In the genomic region with DNA sequence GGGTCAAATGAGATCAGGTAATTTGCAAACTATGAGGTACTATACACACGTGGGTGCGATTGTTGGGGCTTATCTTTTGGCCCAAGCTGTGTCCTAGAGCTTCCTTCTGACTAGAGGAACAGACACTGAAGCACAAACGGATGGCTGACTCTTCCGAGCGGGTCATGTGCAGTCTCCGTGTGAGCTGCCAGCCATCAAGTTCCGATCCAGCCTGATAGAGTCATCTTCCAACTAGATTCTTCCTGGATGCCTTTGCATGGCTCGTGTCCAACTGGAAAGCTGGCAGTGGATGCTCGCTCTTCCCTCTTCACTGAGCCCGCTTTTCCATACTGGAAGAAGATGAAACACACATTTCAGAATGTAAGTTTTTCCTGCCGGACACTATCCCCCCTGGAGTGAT, we compare ENCODE assay signal across 20 cellular contexts.
DNase-seq lines count a peak whose midpoint lies in the region; ATAC-seq and TF ChIP-seq lines count a peak whose summit lies in the region.
"Had no signal": no experiment of that assay in that cellular context is flagged by ENCODE, and none has a peak within 500 bp of the region (broad histone marks: within the 10 kb centered on the region; RNA-seq: fewer than 3 reads in every experiment).

No MANE protein-coding gene starts in this region.

- no peak overlapping the region for H3K23ac ChIP-seq in neuronal stem cell (ENCODE audit: low read depth, low read length, poor library complexity)

- no peak overlapping the region for H3K18ac ChIP-seq in neuronal stem cell (ENCODE audit: low read length)

- no peak overlapping the region for H3K4ac ChIP-seq in neuronal stem cell (ENCODE audit: low read length)

- peaks cover 2% of the 10 kb centered on the region for H3K27me3 Mint-ChIP-seq in activated CD8-positive, alpha-beta T cell treated with anti-CD3 and anti-CD28 coated beads, Interleukin-2, amount 10 ng/mL, durations not matched to agents 7 days and 5 days (ENCODE audit: low read depth)
- H3K27me3 Mint-ChIP-seq: CD4-positive, alpha-beta T cell had no signal

- no peaks in the 10 kb centered on the region for H4K20me1 ChIP-seq in Loucy (ENCODE audit: insufficient read depth, low read length, poor library complexity, severe bottlenecking)

- POLR2A ChIA-PET in activated CD8-positive, alpha-beta T cell treated with anti-CD3 and anti-CD28 coated beads, Interleukin-2, amount 10 ng/mL, durations not matched to agents 7 days and 5 days (lab: Charles Lee), result interaction anchor here (2.5 kb wide), 1 partner anchor 18 kb away, joined by 10 read pairs; no protein-coding TSS in a partner anchor

- DNase-seq in AG08395 (ENCODE audit: low spot score), result peak; percentile 57
- peak; percentile 51 for DNase-seq in cerebellum (ENCODE audit: low spot score)
- no peak for DNase-seq in neuronal stem cell (ENCODE audit: low spot score)
- DNase-seq in NK-92 treated with Interleukin-12 subunit alpha and Interleukin-12 subunit beta, amount 100 ng/mL, for 24 hours (lab: John Stamatoyannopoulos, UW), result no peak
- no peak for DNase-seq in activated CD8-positive, alpha-beta T cell treated with anti-CD3 and anti-CD28 coated beads, Interleukin-2, amount 10 ng/mL, durations not matched to agents 7 days and 5 days

- no peak for ATAC-seq in activated CD8-positive, alpha-beta T cell treated with anti-CD3 and anti-CD28 coated beads, Interleukin-2, amount 10 ng/mL, durations not matched to agents 7 days and 5 days
- ATAC-seq in HG03460 (IDR thresholded peaks at IDR 0.05; ENCODE audit: unreplicated experiment) (no peak), GM21367 (IDR thresholded peaks at IDR 0.05; ENCODE audit: unreplicated experiment) (no peak)

- no peak overlapping the region for H4K91ac ChIP-seq in neuronal stem cell (ENCODE audit: low read depth, low read length, poor library complexity)

- H3K27ac ChIP-seq in neuronal stem cell (replicated peaks; ENCODE audit: low read length), result no peak overlapping the region
- H3K27ac ChIP-seq: ascending aorta, colonic mucosa, skin epidermis, suprapubic skin had no signal

- no peaks in the 10 kb centered on the region for H3K79me2 ChIP-seq in Loucy (ENCODE audit: insufficient read depth, low read length)

- H2BK120ac ChIP-seq in neuronal stem cell (ENCODE audit: low read depth, low read length), result no peak overlapping the region

- no peaks in the 10 kb centered on the region for H3K9me3 ChIP-seq in Loucy (ENCODE audit: insufficient read depth, low read depth, low read length)
- H3K9me3 ChIP-seq in neuronal stem cell (replicated peaks in 1 of 2; ENCODE audit: control insufficient read depth in 2 of 2, insufficient read depth in 1 of 2, low read depth in 1 of 2, low read length in 2 of 2), result no peaks in the 10 kb centered on the region
- H3K9me3 ChIP-seq: ascending aorta, colonic mucosa, HAP-1, suprapubic skin, upper lobe of left lung had no signal

- no peaks in the 10 kb centered on the region for H3K36me3 Mint-ChIP-seq in activated CD8-positive, alpha-beta T cell treated with anti-CD3 and anti-CD28 coated beads, Interleukin-2, amount 10 ng/mL, durations not matched to agents 7 days and 5 days (ENCODE audit: low read depth)
- H3K36me3 Mint-ChIP-seq: activated naive CD8-positive, alpha-beta T cell treated with anti-CD3 and anti-CD28 coated beads, Interleukin-2, amount 10 ng/mL, durations not matched to agents 7 days and 5 days had no signal

- no CpG with 5 or more reads among the region's 11 CpGs for WGBS in neuronal stem cell (ENCODE audit: extremely low coverage in 2 of 2, insufficient read length in 2 of 2, insufficient replicate concordance in 1 of 2), 2 donors

- H3K4me2 ChIP-seq in Loucy (ENCODE audit: low read depth, low read length, poor library complexity, severe bottlenecking), result no peak overlapping the region
- no peak overlapping the region for H3K4me2 ChIP-seq in neuronal stem cell (ENCODE audit: insufficient read depth, low read length, poor library complexity, severe bottlenecking)

- no peaks in the 10 kb centered on the region for H3K9me2 ChIP-seq in Loucy (replicated peaks; ENCODE audit: low read depth, low read length)

- no peak overlapping the region for H4K8ac ChIP-seq in neuronal stem cell (ENCODE audit: low read depth, low read length)

- H2BK5ac ChIP-seq in neuronal stem cell (ENCODE audit: low read length), result no peak overlapping the region

- no peak for TF ChIP-seq CTCF in Loucy (conservative IDR thresholded peaks at IDR 0.05; ENCODE audit: low read length)

- H3K4me3 Mint-ChIP-seq in activated CD8-positive, alpha-beta T cell treated with anti-CD3 and anti-CD28 coated beads, Interleukin-2, amount 10 ng/mL, durations not matched to agents 7 days and 5 days, result no peak overlapping the region
- H3K4me3 Mint-ChIP-seq: activated CD4-positive, alpha-beta T cell treated with anti-CD3 and anti-CD28 coated beads, Interleukin-2, amount 10 ng/mL, durations not matched to agents 7 days and 5 days; activated naive CD8-positive, alpha-beta T cell treated with anti-CD3 and anti-CD28 coated beads, Interleukin-2, amount 10 ng/mL, durations not matched to agents 7 days and 5 days; activated T-cell treated with anti-CD3 and anti-CD28 coated beads, Interleukin-2, amount 50 U/mL, for 4 hours; CD4-positive, alpha-beta T cell; T-helper 2 cell treated with Interferon-gamma antibody and Interleukin-4, amounts not matched to agents 5 μg/mL and 100 μg/mL, for 36 hours had no signal

- H3K9ac ChIP-seq in Loucy (ENCODE audit: low read depth, low read length, poor library complexity, severe bottlenecking), result no peak overlapping the region
- no peak overlapping the region for H3K9ac ChIP-seq in neuronal stem cell (ENCODE audit: low read depth, low read length, poor library complexity)

- H3K4me1 Mint-ChIP-seq in activated CD8-positive, alpha-beta T cell treated with anti-CD3 and anti-CD28 coated beads, Interleukin-2, amount 10 ng/mL, durations not matched to agents 7 days and 5 days (ENCODE audit: low read depth), result peaks cover 24% of the 10 kb centered on the region

- H3K27me3 ChIP-seq in Loucy (ENCODE audit: insufficient read depth, low read length, poor library complexity, severe bottlenecking), result no peaks in the 10 kb centered on the region
- peaks cover 0 to 7% (median 2%) of the 10 kb centered on the region in 3 experiments for H3K27me3 ChIP-seq in neuronal stem cell (ENCODE audit: control insufficient read depth in 3 of 3, insufficient read depth in 3 of 3, low read depth in 1 of 3, low read length in 3 of 3)
- H3K27me3 ChIP-seq: ascending aorta, colonic mucosa, upper lobe of left lung had no signal

- H3K14ac ChIP-seq in neuronal stem cell (ENCODE audit: low read length), result no peak overlapping the region

- no peaks in the 10 kb centered on the region for H3K79me1 ChIP-seq in neuronal stem cell (ENCODE audit: low read depth, low read length)

- H3K27ac Mint-ChIP-seq in activated CD8-positive, alpha-beta T cell treated with anti-CD3 and anti-CD28 coated beads, Interleukin-2, amount 10 ng/mL, durations not matched to agents 7 days and 5 days, result no peak overlapping the region
- H3K27ac Mint-ChIP-seq: T-helper 2 cell treated with Interferon-gamma antibody and Interleukin-4, amounts not matched to agents 5 μg/mL and 100 μg/mL, for 36 hours had no signal

- H3K4me3 ChIP-seq in Loucy (ENCODE audit: low read length, poor library complexity, severe bottlenecking) (no peak overlapping the region), neuronal stem cell (ENCODE audit: low read length in 2 of 2) (no peak overlapping the region)
- H3K4me3 ChIP-seq: ascending aorta, colonic mucosa, HAP-1, skin epidermis, suprapubic skin had no signal

- peak overlapping the region; percentile 96 for H2AFZ ChIP-seq in Loucy (ENCODE audit: low read length)
- H2AFZ ChIP-seq in neuronal stem cell (ENCODE audit: low read length), result peak overlapping the region; percentile 92

- no peak overlapping the region for H2BK12ac ChIP-seq in neuronal stem cell (ENCODE audit: low read length)

- no peak overlapping the region for H2BK15ac ChIP-seq in neuronal stem cell (ENCODE audit: low read length)

- no peaks in the 10 kb centered on the region for H3K36me3 ChIP-seq in Loucy (ENCODE audit: insufficient read depth, low read length)
- H3K36me3 ChIP-seq in neuronal stem cell (replicated peaks in 1 of 2; ENCODE audit: control insufficient read depth in 2 of 2, insufficient read depth in 2 of 2, low read length in 2 of 2), result no peaks in the 10 kb centered on the region
- H3K36me3 ChIP-seq: ascending aorta, colonic mucosa, HAP-1, suprapubic skin, upper lobe of left lung had no signal

- H3F3A ChIP-seq in Loucy (ENCODE audit: low read depth), result no peaks in the 10 kb centered on the region

- no peaks in the 10 kb centered on the region for H3K9me3 Mint-ChIP-seq in activated CD8-positive, alpha-beta T cell treated with anti-CD3 and anti-CD28 coated beads, Interleukin-2, amount 10 ng/mL, durations not matched to agents 7 days and 5 days (ENCODE audit: insufficient read depth)
- H3K9me3 Mint-ChIP-seq: activated B cell treated with CpG ODN at 0.5 μM for 24 hours; activated CD4-positive, alpha-beta T cell treated with anti-CD3 and anti-CD28 coated beads, Interleukin-2, amount 10 ng/mL, durations not matched to agents 7 days and 5 days; activated naive CD8-positive, alpha-beta T cell treated with anti-CD3 and anti-CD28 coated beads, Interleukin-2, amount 10 ng/mL, durations not matched to agents 7 days and 5 days; activated T-cell treated with anti-CD3 and anti-CD28 coated beads, Interleukin-2, amount 50 U/mL, for 4 hours; CD4-positive, alpha-beta T cell; T-helper 2 cell treated with Interferon-gamma antibody and Interleukin-4, amounts not matched to agents 5 μg/mL and 100 μg/mL, for 36 hours had no signal

- CTCF ChIA-PET in activated CD8-positive, alpha-beta T cell treated with anti-CD3 and anti-CD28 coated beads, Interleukin-2, amount 10 ng/mL, durations not matched to agents 7 days and 5 days (lab: Charles Lee), result interaction anchor here (0.6 to 7.0 kb wide), 19 partner anchors 9 to 383 kb away, joined by 3 to 54 read pairs (median 4); no protein-coding TSS in a partner anchor

- peaks cover 8% of the 10 kb centered on the region for H3K4me1 ChIP-seq in Loucy (ENCODE audit: insufficient read depth, low read length, poor library complexity, severe bottlenecking)
- peaks cover 5% of the 10 kb centered on the region in 2 donors for H3K4me1 ChIP-seq in neuronal stem cell (ENCODE audit: control insufficient read depth in 2 of 2, insufficient read depth in 1 of 2, low read depth in 1 of 2, low read length in 2 of 2)
- H3K4me1 ChIP-seq: ascending aorta, colonic mucosa had no signal

- no peak overlapping the region for H2AK5ac ChIP-seq in neuronal stem cell (ENCODE audit: low read depth, low read length)

Comparison
In these comparisons a context has a peak if more than half of its experiments do, and no peak if none do; other contexts are left out.
1. DNase-seq: peak in AG08395 (single experiment) and cerebellum (single experiment); none in neuronal stem cell (single experiment), NK-92 treated with Interleukin-12 subunit alpha and Interleukin-12 subunit beta, amount 100 ng/mL, for 24 hours (single experiment) and activated CD8-positive, alpha-beta T cell treated with anti-CD3 and anti-CD28 coated beads, Interleukin-2, amount 10 ng/mL, durations not matched to agents 7 days and 5 days (single experiment).